ENCODE assay signal across 8 cellular contexts in the genomic region with DNA sequence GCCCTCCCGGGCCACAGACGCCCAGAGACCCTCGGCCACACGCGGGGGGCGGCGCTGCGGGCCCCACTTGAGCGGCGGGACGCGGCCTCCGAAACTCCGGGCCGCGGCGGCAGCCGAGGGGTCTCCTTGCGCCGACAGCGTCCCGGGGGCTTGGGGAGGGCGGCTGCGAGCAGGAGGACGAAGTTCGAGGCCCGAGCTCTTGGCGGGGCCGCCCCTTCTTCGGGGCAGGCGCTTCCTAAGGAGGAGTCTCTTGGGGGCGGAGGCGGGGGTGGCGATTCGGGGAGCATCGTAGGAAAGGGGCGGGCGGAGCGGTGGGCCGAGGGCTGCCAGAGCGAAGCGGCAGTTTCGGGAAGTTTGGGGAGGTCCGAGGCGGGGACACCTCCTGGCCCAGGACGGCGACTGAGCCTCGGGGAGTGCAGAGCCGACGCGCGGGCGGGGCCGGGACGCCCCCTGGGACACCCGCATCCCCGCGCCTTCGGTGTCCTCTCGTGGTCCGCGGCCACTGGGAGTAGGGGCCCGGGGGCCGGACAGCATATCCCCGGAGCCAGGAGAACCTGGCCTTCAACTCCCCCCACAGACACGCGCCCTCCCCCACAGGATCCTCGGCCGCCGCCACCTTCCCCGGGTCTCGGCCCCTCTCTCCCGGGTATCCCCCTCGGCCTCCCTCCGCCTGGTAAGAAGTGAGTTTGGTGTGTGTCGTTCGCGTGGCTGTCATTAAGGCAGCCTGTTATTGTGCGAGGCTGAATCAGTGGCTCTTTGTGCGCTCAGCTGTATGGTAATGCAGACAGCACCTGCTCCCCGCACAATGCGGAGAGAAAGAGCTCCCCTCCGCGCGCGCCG. TPM values are rescaled to one million over a fixed set of nuclear protein-coding genes. Genes with fewer than 3 reads are reported as not detected.
DNase-seq lines count a peak whose midpoint lies in the region; ATAC-seq and TF ChIP-seq lines count a peak whose summit lies in the region.

No MANE protein-coding gene starts in this region.

- peak overlapping the region; percentile 56 for H3K9ac ChIP-seq in endocrine pancreas (ENCODE audit: control insufficient read depth, insufficient read depth, low read length)

- no peak for TF ChIP-seq POLR2A in testis (IDR thresholded peaks at IDR 0.05)

- no peak overlapping the region for H3K4me3 ChIP-seq in endocrine pancreas (ENCODE audit: control insufficient read depth, insufficient read depth, low read length)
- peak overlapping the region; percentile 61 to 71 for H3K4me3 ChIP-seq in testis

- H3K36me3 ChIP-seq in endocrine pancreas (ENCODE audit: control insufficient read depth, insufficient read depth, low read length) (no peaks in the 10 kb centered on the region), testis (ENCODE audit: low read depth, missing control alignments) (no peaks in the 10 kb centered on the region)

- WGBS in testis, 2 donors = 1 to 4% methylated on average over 9 to 79 of the region's 87 CpGs

- H3K4me1 ChIP-seq in endocrine pancreas (ENCODE audit: control insufficient read depth, insufficient read depth, low read length) (no peaks in the 10 kb centered on the region), testis (peaks cover 50% of the 10 kb centered on the region)

- peak overlapping the region in 1 of 2 donors; percentile 19 for H3K27ac ChIP-seq in testis

- no peak for TF ChIP-seq CTCF in testis (IDR thresholded peaks at IDR 0.05)

- H3K27me3 ChIP-seq in endocrine pancreas (ENCODE audit: control insufficient read depth, insufficient read depth, low read length) (peaks cover 3% of the 10 kb centered on the region), testis (no peaks in the 10 kb centered on the region)

- intact Hi-C loops in testis (cut with DNase I; ENCODE audit: low total_unique reads) = loop anchor here (10.0 kb wide), 1 partner anchor 457 kb away; no protein-coding TSS in a partner anchor

- ATAC-seq in GM18517 (IDR thresholded peaks at IDR 0.05; ENCODE audit: unreplicated experiment) = no peak

- DNase-seq in stimulated activated CD4-positive, alpha-beta T cell treated with anti-CD3 and anti-CD28 coated beads, Interleukin-15, amount 100 ng/mL, for 24 hours = peak; percentile 60
- DNase-seq in stimulated activated CD4-positive, alpha-beta T cell treated with anti-CD3 and anti-CD28 coated beads, Interleukin-1b, Interleukin-23, amount 100 ng/mL, for 48 hours = no peak
- DNase-seq in NCI-H1694 treated with DMSO at 0.1 percent for 48 hours (lab: John Stamatoyannopoulos, UW) = peak; percentile 37
- peak; percentile 35 to 52 for DNase-seq in activated CD4-positive, alpha-beta T cell treated with anti-CD3 and anti-CD28 coated beads for 4 hours
- peak; percentile 91 for DNase-seq in mesenteric fat pad (ENCODE audit: low spot score)
- peak; percentile 64 for DNase-seq in testis

- H3K9me3 ChIP-seq in endocrine pancreas (ENCODE audit: control insufficient read depth, low read length) (no peaks in the 10 kb centered on the region), testis (no peaks in the 10 kb centered on the region)

RNA-seq across cellular contexts. Expression of gene DLL1, which starts 0.6 kb away (rescaled TPM):
- total RNA-seq in mesenteric fat pad (23.8 TPM), testis (1 to 10 TPM; 4.6 to 5.5 TPM)
- 2.8 TPM for polyA plus RNA-seq in testis (ENCODE audit: insufficient read depth, low read depth, low replicate concordance)

RNA-seq across cellular contexts. Expression of gene FAM120B, which starts 15.1 kb away (rescaled TPM):
- 27.8 TPM for total RNA-seq in mesenteric fat pad
- total RNA-seq in testis = 10 to 100 TPM; 40.6 to 62.2 TPM
- polyA plus RNA-seq in testis (ENCODE audit: insufficient read depth, low read depth, low replicate concordance) = 33.8 TPM
